ENCODE assay signal across 9 cellular contexts in the genomic region with DNA sequence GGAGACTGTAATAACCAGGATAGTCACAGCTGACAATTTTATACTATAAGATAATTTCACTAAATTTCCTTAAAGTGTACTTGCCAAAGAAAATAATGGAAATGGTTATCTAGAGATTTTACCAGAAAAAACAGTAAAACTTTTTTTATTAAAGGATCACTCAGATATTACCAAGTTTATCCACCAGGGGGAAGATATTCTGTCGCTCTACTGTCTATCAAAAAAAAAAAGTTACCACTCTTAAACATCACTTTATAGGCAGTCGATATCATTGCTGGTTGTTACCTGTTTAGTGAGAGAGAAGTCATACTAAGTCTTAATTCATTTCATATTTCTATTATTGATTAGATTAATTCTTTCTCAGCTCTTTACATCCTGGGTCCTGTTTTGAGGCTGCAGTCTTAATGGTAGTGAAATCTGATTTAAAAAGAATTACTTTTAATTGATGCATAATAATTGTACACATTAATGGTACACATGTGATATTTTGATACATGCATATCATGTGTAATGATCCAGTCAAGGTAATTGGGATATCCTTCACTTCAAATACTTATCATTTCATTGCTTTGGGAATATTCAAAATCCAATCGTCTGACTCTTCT. TPM values are rescaled to one million over a fixed set of nuclear protein-coding genes. Genes with fewer than 3 reads are reported as not detected.
A peak's percentile ranks its signal among the peaks of the same experiment; 100 is the strongest.
DNase-seq lines count a peak whose midpoint lies in the region; ATAC-seq, FAIRE-seq and TF ChIP-seq lines count a peak whose summit lies in the region.
"Had no signal": no experiment of that assay in that cellular context is flagged by ENCODE, and none has a peak within 500 bp of the region (broad histone marks: within the 10 kb centered on the region; RNA-seq: fewer than 3 reads in every experiment).

No MANE protein-coding gene starts in this region.

- H3K4me1 Mint-ChIP-seq in natural killer cell, result peaks cover 25 to 36% of the 10 kb centered on the region in 2 donors
- peaks cover 31 to 40% of the 10 kb centered on the region in 2 donors for H3K4me1 Mint-ChIP-seq in natural killer cell treated with Interleukin-12 subunit alpha and Interleukin-12 subunit beta and Interleukin-15 and Interleukin-18, amount 100 ng/mL, for 72 hours (ENCODE audit: low read depth in 2 of 2)

- H3K9me3 ChIP-seq in Peyer's patch, result no peaks in the 10 kb centered on the region

- no peaks in the 10 kb centered on the region for H3K36me3 ChIP-seq in Peyer's patch

- DNase-seq in natural killer cell (no peak), Peyer's patch (no peak), fibroblast of mammary gland (ENCODE audit: low read depth) (peak; percentile 21), urothelium cell line (ENCODE audit: low spot score) (peak; percentile 12), cerebellum (ENCODE audit: low spot score) (no peak), SKM-1 treated with dmso at 0.1 percent for 144 hours (lab: John Stamatoyannopoulos, UW; ENCODE audit: unreplicated experiment) (no peak)
- DNase-seq in natural killer cell treated with Interleukin-12 subunit alpha and Interleukin-12 subunit beta and Interleukin-15 and Interleukin-18, amount 100 ng/mL, for 72 hours (ENCODE audit: low spot score), result no peak

- no peaks in the 10 kb centered on the region for H3K9me3 Mint-ChIP-seq in natural killer cell
- H3K9me3 Mint-ChIP-seq in natural killer cell treated with Interleukin-12 subunit alpha and Interleukin-12 subunit beta and Interleukin-15 and Interleukin-18, amount 100 ng/mL, for 72 hours, result no peaks in the 10 kb centered on the region

- no peak for FAIRE-seq in urothelium cell line (lab: Jason Lieb, UNC)

- no peak overlapping the region for H3K27ac ChIP-seq in Peyer's patch

- no peak overlapping the region for H3K4me3 Mint-ChIP-seq in natural killer cell
- H3K4me3 Mint-ChIP-seq in natural killer cell treated with Interleukin-12 subunit alpha and Interleukin-12 subunit beta and Interleukin-15 and Interleukin-18, amount 100 ng/mL, for 72 hours, result no peak overlapping the region
- H3K4me3 Mint-ChIP-seq: activated naive CD8-positive, alpha-beta T cell had no signal

- no peaks in the 10 kb centered on the region for H3K27me3 Mint-ChIP-seq in natural killer cell (ENCODE audit: low read depth in 2 of 2)
- no peaks in the 10 kb centered on the region for H3K27me3 Mint-ChIP-seq in natural killer cell treated with Interleukin-12 subunit alpha and Interleukin-12 subunit beta and Interleukin-15 and Interleukin-18, amount 100 ng/mL, for 72 hours
- H3K27me3 Mint-ChIP-seq: activated naive CD8-positive, alpha-beta T cell had no signal

- intact Hi-C loops in natural killer cell (cut with micrococcal nuclease), result loop anchor here (10.0 kb wide), 1 partner anchor 807 kb away; no protein-coding TSS in a partner anchor

- no peak overlapping the region for H3K4me3 ChIP-seq in Peyer's patch
- H3K4me3 ChIP-seq in fibroblast of mammary gland (ENCODE audit: control insufficient read depth, low read depth, low read length), result no peak overlapping the region

- H3K27me3 ChIP-seq in Peyer's patch, result no peaks in the 10 kb centered on the region

- peak in 2 of 3 donors; percentile 60 to 61 for ATAC-seq in natural killer cell
- no peak for ATAC-seq in natural killer cell treated with Interleukin-12 subunit alpha and Interleukin-12 subunit beta and Interleukin-15 and Interleukin-18, amount 100 ng/mL, for 72 hours
- ATAC-seq in GM18868 (IDR thresholded peaks at IDR 0.05; ENCODE audit: unreplicated experiment), result no peak

- no peak overlapping the region for H3K27ac Mint-ChIP-seq in natural killer cell
- H3K27ac Mint-ChIP-seq in natural killer cell treated with Interleukin-12 subunit alpha and Interleukin-12 subunit beta and Interleukin-15 and Interleukin-18, amount 100 ng/mL, for 72 hours, result no peak overlapping the region
- H3K27ac Mint-ChIP-seq: activated naive CD8-positive, alpha-beta T cell had no signal

- H3K4me1 ChIP-seq in Peyer's patch, result no peaks in the 10 kb centered on the region

- H3K36me3 Mint-ChIP-seq in natural killer cell, result no peaks in the 10 kb centered on the region
- H3K36me3 Mint-ChIP-seq in natural killer cell treated with Interleukin-12 subunit alpha and Interleukin-12 subunit beta and Interleukin-15 and Interleukin-18, amount 100 ng/mL, for 72 hours, result no peaks in the 10 kb centered on the region

- TF ChIP-seq CTCF in natural killer cell (IDR thresholded peaks at IDR 0.05) (peak; percentile 67), Peyer's patch (IDR thresholded peaks at IDR 0.05) (peak; percentile 30 to 61 (median 34)), fibroblast of mammary gland (conservative IDR thresholded peaks at IDR 0.05; ENCODE audit: control insufficient read depth, insufficient read depth, low read depth, low read length) (peak; percentile 43)

- no peak for TF ChIP-seq POLR2A in Peyer's patch (IDR thresholded peaks at IDR 0.05)

RNA-seq across cellular contexts. Expression of a gene that starts 18.9 kb away (rescaled TPM):
- total RNA-seq in natural killer cell (10 to 100 TPM; 24.1 to 42.4 (median 27.5) TPM), Peyer's patch (10 to 100 TPM in 1 of 4 donors, 1 to 10 TPM in 3; 2.8 to 22.3 (median 7.5) TPM), cerebellum (14.5 TPM)
- total RNA-seq in natural killer cell treated with Interleukin-12 subunit alpha and Interleukin-12 subunit beta and Interleukin-15 and Interleukin-18, amount 100 ng/mL, for 72 hours, result 10 to 100 TPM in 1 of 2 donors, 1 to 10 TPM in 1; 7.4 to 12.5 TPM

Comparison
In these comparisons a context has a peak if more than half of its experiments do, and no peak if none do; other contexts are left out.
1. ATAC-seq: peak in natural killer cell (2 of 3); none in natural killer cell treated with Interleukin-12 subunit alpha and Interleukin-12 subunit beta and Interleukin-15 and Interleukin-18, amount 100 ng/mL, for 72 hours (0 of 2) and GM18868 (single experiment).
2. DNase-seq: peak in fibroblast of mammary gland (single experiment) and urothelium cell line (single experiment); none in natural killer cell (single experiment), natural killer cell treated with Interleukin-12 subunit alpha and Interleukin-12 subunit beta and Interleukin-15 and Interleukin-18, amount 100 ng/mL, for 72 hours (single experiment), Peyer's patch (0 of 3), cerebellum (single experiment) and SKM-1 treated with dmso at 0.1 percent for 144 hours (single experiment).
3. Peak in every context shown above with its lines, with median percentiles within 50 percentile points of each other: CTCF ChIP-seq.